ENCODE assay signal across 25 cellular contexts in genomic region chr17:51630101-51630671, GRCh38.
"Had no signal": no experiment of that assay in that cellular context is flagged by ENCODE, and none has a peak within 500 bp of the region (broad histone marks: within the 10 kb centered on the region; RNA-seq: fewer than 3 reads in every experiment).

No MANE protein-coding gene starts in this region.

- H3K9me3 ChIP-seq: gastroesophageal sphincter, heart right ventricle, tibial nerve, uterus had no signal

- H3K4me3 ChIP-seq: dorsolateral prefrontal cortex, gastroesophageal sphincter, heart right ventricle, smooth muscle cell, tibial nerve, uterus had no signal

- H3K36me3 ChIP-seq: gastroesophageal sphincter, heart right ventricle, tibial nerve, uterus had no signal

- DNase-seq: activated CD4-positive, alpha-beta T cell treated with anti-CD3 and anti-CD28 coated beads, Interleukin-2, amount 50 U/mL, for 1 hour; activated naive CD4-positive, alpha-beta T cell treated with Interleukin-2 at 50 U/mL for 16 hours; activated naive CD8-positive, alpha-beta T cell treated with anti-CD3 and anti-CD28 coated beads, Interleukin-2, amount 50 U/mL, for 24 hours; activated T-cell treated with anti-CD3 and anti-CD28 coated beads for 4 hours; aorta; erythroblast; heart right ventricle; left ventricle myocardium superior; mesenchymal stem cell; natural killer cell; nucleus accumbens; posterior cingulate gyrus; right cardiac atrium; stimulated activated CD4-positive, alpha-beta T cell treated with anti-CD3 and anti-CD28 coated beads, Interleukin-4, amount 100 ng/mL, for 4 hours; stimulated activated CD8-positive, alpha-beta memory T cell treated with anti-CD3 and anti-CD28 coated beads, Interleukin-4, amount 100 ng/mL, for 48 hours; stimulated activated naive CD4-positive, alpha-beta T cell treated with Interleukin-2 at 50 U/mL for 16 hours; substantia nigra; uterus had no signal

- H3K27ac ChIP-seq: dorsolateral prefrontal cortex, gastroesophageal sphincter, heart right ventricle, tibial nerve, uterus had no signal

- ATAC-seq: activated naive CD8-positive, alpha-beta T cell treated with anti-CD3 and anti-CD28 coated beads, Interleukin-2, amount 50 U/mL, for 24 hours; activated T-helper 17 cell treated with anti-CD3 and anti-CD28 coated beads, Interleukin-2, amount 50 U/mL, for 72 hours; gastroesophageal sphincter; heart right ventricle; left ventricle myocardium superior; natural killer cell; right cardiac atrium had no signal

- H3K27me3 ChIP-seq: gastroesophageal sphincter, heart right ventricle, tibial nerve, uterus had no signal

- FAIRE-seq: bronchial epithelial cell, keratinocyte had no signal

- H3K4me2 ChIP-seq: smooth muscle cell had no signal

- H3K4me1 ChIP-seq: heart right ventricle, tibial nerve, uterus had no signal
